Comparison of ENCODE assay signal across 1 cellular context in genomic region chr11:67656278-67656922, GRCh38.
TF ChIP-seq lines count a peak whose summit lies in the region.

No MANE protein-coding gene starts in this region.

TF ChIP-seq in IMR-90, 13 proteins besides CTCF, POLR2A, EP300 and RAD21:
- no peak for TF ChIP-seq ELK1 (IDR thresholded peaks at IDR 0.05; ENCODE audit: borderline replicate concordance, low read depth, low read length)
- no peak for TF ChIP-seq CHD1 (IDR thresholded peaks at IDR 0.05; ENCODE audit: low read depth, low read length)
- no peak for TF ChIP-seq USF2 (IDR thresholded peaks at IDR 0.05; ENCODE audit: low read depth, low read length)
- TF ChIP-seq RFX5 (IDR thresholded peaks at IDR 0.05; ENCODE audit: low read depth, low read length), result no peak
- no peak for TF ChIP-seq RCOR1 (IDR thresholded peaks at IDR 0.05; ENCODE audit: insufficient replicate concordance, low read length)
- no peak for TF ChIP-seq FOS (IDR thresholded peaks at IDR 0.05; ENCODE audit: low read depth, low read length)
- no peak for TF ChIP-seq NFE2L2 (IDR thresholded peaks at IDR 0.05; ENCODE audit: low read depth, low read length)
- no peak for TF ChIP-seq MXI1 (IDR thresholded peaks at IDR 0.05; ENCODE audit: borderline replicate concordance, low read depth, low read length)
- no peak for TF ChIP-seq SMC3 (IDR thresholded peaks at IDR 0.05; ENCODE audit: low read depth, low read length)
- no peak for TF ChIP-seq MAFK (IDR thresholded peaks at IDR 0.05; ENCODE audit: low read depth, low read length)
- TF ChIP-seq CEBPB (IDR thresholded peaks at IDR 0.05; ENCODE audit: low read depth, low read length), result no peak
- no peak for TF ChIP-seq BHLHE40 (IDR thresholded peaks at IDR 0.05; ENCODE audit: low read depth, low read length)
- TF ChIP-seq MAZ (IDR thresholded peaks at IDR 0.05; ENCODE audit: borderline replicate concordance, low read depth, low read length), result no peak
TF ChIP-seq in IMR-90: peak in this region for 0.
